26 cellular contexts compared by ENCODE assay signal in the genomic region with DNA sequence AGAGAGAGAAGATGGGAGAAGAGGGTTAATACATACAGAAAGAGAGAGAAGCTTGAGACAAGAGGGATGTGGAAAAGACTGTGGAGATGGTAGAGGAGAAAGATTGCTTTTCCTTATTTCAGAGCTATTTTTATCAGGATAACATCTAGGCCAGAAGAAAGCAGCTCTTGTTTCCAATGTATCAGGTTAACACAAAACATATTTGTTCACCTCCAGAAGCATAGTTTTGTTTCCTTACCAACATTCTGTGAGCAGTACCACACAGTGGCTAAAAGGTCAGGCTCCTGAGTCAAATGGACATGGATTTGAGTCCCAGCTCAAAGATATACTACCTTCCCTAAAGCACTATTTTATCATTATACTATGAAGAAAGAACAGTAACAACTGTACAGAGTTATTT.
"Had no signal": no experiment of that assay in that cellular context is flagged by ENCODE, and none has a peak within 500 bp of the region (broad histone marks: within the 10 kb centered on the region; RNA-seq: fewer than 3 reads in every experiment).

No MANE protein-coding gene starts in this region.

- DNase-seq: hippocampal formation; kidney glomerular epithelial cell; left cardiac atrium; lower lobe of right lung; naive B cell; natural killer cell; nephron progenitor cell; ovary; right cardiac atrium; stimulated activated CD4-positive, alpha-beta T cell treated with anti-CD3 and anti-CD28 coated beads, Interleukin-12 subunit alpha, Interleukin-12 subunit beta, amount 100 ng/mL, for 4 hours; stimulated activated CD4-positive, alpha-beta T cell treated with anti-CD3 and anti-CD28 coated beads, Interleukin-15, amount 100 ng/mL, for 24 hours; stimulated activated CD4-positive, alpha-beta T cell treated with anti-CD3 and anti-CD28 coated beads, Interleukin-2, amount 100 ng/mL, for 24 hours; stimulated activated CD4-positive, alpha-beta T cell treated with anti-CD3 and anti-CD28 coated beads, Interleukin-4, amount 100 ng/mL, for 1 hour; stimulated activated naive B cell treated with anti-CD40 and anti-IgM and Interleukin-4, amounts not matched to agents 10 μg/mL and 1 μg/mL and 100 μg/mL, for 72 hours; stimulated activated naive CD8-positive, alpha-beta T cell treated with anti-CD3 and anti-CD28 coated beads, Interleukin-15, Interleukin-2, amounts not matched to agents 100 U/mL and 50 U/mL, for 24 hours; stomach; testis; tibial artery; trophoblast cell; upper lobe of right lung had no signal

- H3K4me1 ChIP-seq: lower lobe of right lung, neural progenitor cell, prostate gland, stomach, testis, tibial artery, upper lobe of right lung had no signal

- H3K4me3 ChIP-seq: lower lobe of right lung, neural progenitor cell, ovary, prostate gland, skin epidermis, stomach, testis, tibial artery, upper lobe of right lung had no signal

- H3K27me3 ChIP-seq: neural progenitor cell, ovary, stomach, testis, tibial artery, upper lobe of right lung had no signal

- H3K27ac ChIP-seq: lower lobe of right lung, neural progenitor cell, ovary, prostate gland, skin epidermis, stomach, testis, tibial artery, upper lobe of right lung had no signal

- H3K9me3 ChIP-seq: lower lobe of right lung, ovary, prostate gland, stomach, testis, tibial artery, upper lobe of right lung had no signal

- ATAC-seq: lower lobe of right lung; natural killer cell; sciatic nerve; stimulated activated naive B cell treated with anti-CD40 and anti-IgM and Interleukin-4, amounts not matched to agents 10 μg/mL and 1 μg/mL and 100 μg/mL, for 72 hours; stimulated activated naive CD8-positive, alpha-beta T cell treated with anti-CD3 and anti-CD28 coated beads, Interleukin-15, Interleukin-2, amounts not matched to agents 100 U/mL and 50 U/mL, for 24 hours; upper lobe of right lung had no signal

- H3K9ac ChIP-seq: neural progenitor cell had no signal

- FAIRE-seq: keratinocyte, urothelium cell line had no signal

- H3K36me3 ChIP-seq: lower lobe of right lung, neural progenitor cell, ovary, prostate gland, stomach, tibial artery, upper lobe of right lung had no signal

- H3K4me2 ChIP-seq: neural progenitor cell had no signal
